8 cellular contexts compared by ENCODE assay signal in genomic region chr1:94417702-94417961, GRCh38. TPM values are rescaled to one million over a fixed set of nuclear protein-coding genes. Genes with fewer than 3 reads are reported as not detected.
DNase-seq lines count a peak whose midpoint lies in the region; ATAC-seq, FAIRE-seq and TF ChIP-seq lines count a peak whose summit lies in the region.

No MANE protein-coding gene starts in this region.

- no peak for DNase-seq in BE2C
- no peak for DNase-seq in NB4 (ENCODE audit: low read depth)
- DNase-seq in epithelial cell of proximal tubule (ENCODE audit: low read depth), result no peak
- no peak for DNase-seq in KG1 (lab: John Stamatoyannopoulos, UW)
- no peak for DNase-seq in germinal center (ENCODE audit: low spot score)
- DNase-seq in frontal cortex (ENCODE audit: low spot score in 2 of 2), result no peak

- H3K27me3 ChIP-seq in BE2C, result no peaks in the 10 kb centered on the region
- peaks cover 11% of the 10 kb centered on the region for H3K27me3 ChIP-seq in neutrophil

- no peak for TF ChIP-seq POLR2A in NB4 (IDR thresholded peaks at IDR 0.05; ENCODE audit: extremely low read depth, insufficient read length)

- H3K36me3 ChIP-seq in BE2C (no peaks in the 10 kb centered on the region), neutrophil (no peaks in the 10 kb centered on the region)

- no peak for TF ChIP-seq CTCF in BE2C (IDR thresholded peaks at IDR 0.05; ENCODE audit: low read depth, low read length)
- TF ChIP-seq CTCF in NB4 (IDR thresholded peaks at IDR 0.05; ENCODE audit: low read depth, low read length), result no peak
- TF ChIP-seq CTCF in epithelial cell of proximal tubule (conservative IDR thresholded peaks at IDR 0.05; ENCODE audit: low read depth, low read length), result no peak
- no peak for TF ChIP-seq CTCF in neutrophil (IDR thresholded peaks at IDR 0.05)

- H3K27ac ChIP-seq in neutrophil, result peak overlapping the region; percentile 72

- H3K4me3 ChIP-seq in BE2C (ENCODE audit: low read depth, low read length) (peak overlapping the region; percentile 71), NB4 (ENCODE audit: low read depth, low read length) (peak overlapping the region; percentile 66), epithelial cell of proximal tubule (ENCODE audit: low read depth, low read length) (peak overlapping the region; percentile 85), neutrophil (ENCODE audit: low read depth in 1 of 2, low read length in 1 of 2) (peak overlapping the region; percentile 83 to 88)

- H3K4me1 ChIP-seq in BE2C (no peaks in the 10 kb centered on the region; the same call in 1 of the 2 replicates), neutrophil (ENCODE audit: control insufficient read depth in 1 of 2, insufficient read depth in 1 of 2, low read depth in 1 of 2, low read length in 1 of 2) (peaks cover 22 to 29% of the 10 kb centered on the region in 2 experiments)

- no peaks in the 10 kb centered on the region for H3K9me3 ChIP-seq in BE2C
- no peaks in the 10 kb centered on the region for H3K9me3 ChIP-seq in neutrophil

- no peak for FAIRE-seq in frontal cortex (lab: Jason Lieb, UNC)

- ATAC-seq in HG03039 (IDR thresholded peaks at IDR 0.05; ENCODE audit: unreplicated experiment), result no peak

RNA-seq across cellular contexts. Expression of gene ABCD3, which starts 0.6 kb away (rescaled TPM):
- 7.9 TPM for polyA plus RNA-seq in BE2C (2012; ENCODE audit: insufficient read depth, insufficient read length, low read depth)
- total RNA-seq in epithelial cell of proximal tubule (22.3 and 33.4 TPM in 2 replicates), frontal cortex (94.2 TPM)
